11 cellular contexts compared by ENCODE assay signal in the genomic region with DNA sequence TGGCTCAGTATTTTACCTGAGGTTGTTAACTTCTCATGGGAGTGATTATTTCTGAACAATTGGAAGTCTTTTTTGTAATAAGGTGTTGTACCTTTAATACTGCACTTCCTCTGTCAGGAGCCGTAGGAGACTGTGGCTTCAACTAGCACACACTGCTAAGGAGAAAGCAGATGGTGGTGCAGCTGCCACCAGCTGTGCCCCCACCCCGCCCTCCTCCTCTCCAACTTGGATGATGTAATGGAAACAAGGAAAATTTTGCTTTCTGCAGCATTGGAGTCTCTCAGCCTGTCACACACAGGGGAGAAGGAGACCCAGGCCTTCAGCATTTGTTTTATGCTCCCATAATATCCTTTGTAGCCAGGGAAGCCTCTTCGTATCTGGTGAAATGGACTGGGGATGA.
A peak's percentile ranks its signal among the peaks of the same experiment; 100 is the strongest.
DNase-seq lines count a peak whose midpoint lies in the region; ATAC-seq and FAIRE-seq lines count a peak whose summit lies in the region.
"Had no signal": no experiment of that assay in that cellular context is flagged by ENCODE, and none has a peak within 500 bp of the region (broad histone marks: within the 10 kb centered on the region; RNA-seq: fewer than 3 reads in every experiment).

No MANE protein-coding gene starts in this region.

- ATAC-seq in HG03045 (IDR thresholded peaks at IDR 0.05; ENCODE audit: unreplicated experiment) = no peak

- DNase-seq in AG08395 (ENCODE audit: low spot score) (peak; percentile 38), NCI-H146 (lab: John Stamatoyannopoulos, UW) (peak; percentile 87), RPMI7951 (ENCODE audit: low read depth) (peak; percentile 32), GM19240 (ENCODE audit: insufficient read length, low spot score) (no peak), cerebellar cortex (ENCODE audit: low spot score) (no peak)
- DNase-seq in stimulated activated CD4-positive, alpha-beta T cell treated with anti-CD3 and anti-CD28 coated beads, Interleukin-4, amount 100 ng/mL, for 4 hours = no peak
- DNase-seq: activated gamma-delta T cell treated with Interleukin-2 at 50 U/mL for 16 hours; effector CD8-positive, alpha-beta T cell had no signal

- peak; percentile 76 for FAIRE-seq in islet of Langerhans (lab: Jason Lieb, UNC)
- FAIRE-seq: GM12891 had no signal

Comparison
In these comparisons a context has a peak if more than half of its experiments do, and no peak if none do; other contexts are left out.
1. DNase-seq: peak in AG08395 (single experiment), NCI-H146 (single experiment) and RPMI7951 (single experiment); none in GM19240 (single experiment), cerebellar cortex (single experiment) and stimulated activated CD4-positive, alpha-beta T cell treated with anti-CD3 and anti-CD28 coated beads, Interleukin-4, amount 100 ng/mL, for 4 hours (0 of 2).